In the genomic region with DNA sequence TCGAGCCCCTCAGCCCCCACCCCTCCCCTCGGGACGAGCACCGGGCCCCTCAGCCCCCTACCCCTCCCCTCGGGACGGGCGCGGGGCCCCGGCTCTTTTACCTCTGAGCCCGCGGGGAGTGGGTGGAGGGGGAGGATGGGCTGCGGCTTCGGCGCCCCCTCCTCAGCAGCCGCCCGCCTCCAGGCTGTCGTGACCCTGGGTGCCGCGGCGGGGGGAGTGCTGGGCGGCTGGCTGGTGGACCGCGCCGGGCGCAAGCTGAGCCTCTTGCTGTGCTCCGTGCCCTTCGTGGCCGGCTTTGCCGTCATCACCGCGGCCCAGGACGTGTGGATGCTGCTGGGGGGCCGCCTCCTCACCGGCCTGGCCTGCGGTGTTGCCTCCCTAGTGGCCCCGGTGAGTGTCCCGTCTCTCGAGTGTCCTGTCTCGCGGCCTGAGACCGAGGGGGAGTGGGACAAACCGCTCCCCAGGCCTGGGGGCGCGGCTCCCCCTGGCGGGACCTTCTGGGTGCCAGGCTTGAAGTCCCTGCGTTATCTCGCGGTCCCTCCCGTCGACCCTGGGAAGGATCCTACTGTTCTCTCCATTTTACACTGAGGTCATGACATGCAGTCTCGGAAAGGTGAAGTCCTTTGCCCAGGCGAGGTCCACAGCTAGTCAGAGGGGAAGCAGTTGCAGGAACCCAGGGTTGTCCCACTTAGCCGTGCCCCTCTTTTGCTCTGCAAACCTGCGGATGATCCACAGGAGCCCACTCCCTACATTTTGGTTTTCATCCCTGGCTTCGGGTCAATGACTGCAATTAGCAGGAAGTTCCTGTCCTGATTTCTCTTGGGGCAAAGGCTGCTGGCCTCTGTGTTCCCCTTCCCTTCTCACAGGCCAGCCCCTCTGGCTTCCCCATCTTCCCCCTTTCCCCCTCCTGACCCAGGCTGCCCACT, we compare ENCODE assay signal across 8 cellular contexts. TPM values are rescaled to one million over a fixed set of nuclear protein-coding genes. Genes with fewer than 3 reads are reported as not detected.
DNase-seq lines count a peak whose midpoint lies in the region; ATAC-seq, FAIRE-seq and TF ChIP-seq lines count a peak whose summit lies in the region.

No MANE protein-coding gene starts in this region.

- H3K9me3 Mint-ChIP-seq in stimulated activated memory B cell treated with anti-CD40 and anti-IgM and Interleukin-4, amounts not matched to agents 10 μg/mL and 1 μg/mL and 100 μg/mL, for 72 hours = no peaks in the 10 kb centered on the region

- no peak for FAIRE-seq in A549 (lab: Jason Lieb, UNC)

- intact Hi-C loops in left colon (cut with DNase I, micrococcal nuclease) = no loop called here

- ATAC-seq in A549 (peak; percentile 22 to 44), left colon (peak; percentile 14)
- ATAC-seq in stimulated activated memory B cell treated with anti-CD40 and anti-IgM and Interleukin-4, amounts not matched to agents 10 μg/mL and 1 μg/mL and 100 μg/mL, for 72 hours = peak; percentile 1

- H3K9me3 ChIP-seq in A549 = no peaks in the 10 kb centered on the region
- no peaks in the 10 kb centered on the region for H3K9me3 ChIP-seq in SJSA1 (replicated peaks)

- peak overlapping the region; percentile 85 for H3K4me3 Mint-ChIP-seq in stimulated activated memory B cell treated with anti-CD40 and anti-IgM and Interleukin-4, amounts not matched to agents 10 μg/mL and 1 μg/mL and 100 μg/mL, for 72 hours

- WGBS in A549 (ENCODE audit: missing lambda C conversion rate) = 61% methylated on average over 5 of the region's 55 CpGs

- no peak for TF ChIP-seq EP300 in A549 (IDR thresholded peaks at IDR 0.05)

- peaks cover 4% of the 10 kb centered on the region for H3K36me3 Mint-ChIP-seq in stimulated activated memory B cell treated with anti-CD40 and anti-IgM and Interleukin-4, amounts not matched to agents 10 μg/mL and 1 μg/mL and 100 μg/mL, for 72 hours

- peak overlapping the region; percentile 90 for H3K4me3 ChIP-seq in A549
- H3K4me3 ChIP-seq in SJSA1 = peak overlapping the region; percentile 93
- H3K4me3 ChIP-seq in cardiac fibroblast (replicated peaks in 1 of 2; ENCODE audit: low read depth in 2 of 2, low read length in 2 of 2) = peak overlapping the region; percentile 56 to 61

- no peaks in the 10 kb centered on the region for H3K27me3 ChIP-seq in SJSA1 (replicated peaks)

- DNase-seq in A549 (ENCODE audit: low read depth in 1 of 2, low spot score in 1 of 2) (peak; percentile 60 to 63), GM13976 (ENCODE audit: low spot score) (peak; percentile 57), SJSA1 (ENCODE audit: low read depth in 1 of 2, low spot score in 2 of 2) (peak; percentile 63 to 69), cardiac fibroblast (ENCODE audit: low read depth in 2 of 2) (peak; percentile 16 to 27), left colon (peak in 1 of 2 donors; percentile 71), cortex of kidney (lab: John Stamatoyannopoulos, UW) (no peak), NCI-H1436 (lab: John Stamatoyannopoulos, UW) (no peak)

- no peaks in the 10 kb centered on the region for H3K27me3 Mint-ChIP-seq in stimulated activated memory B cell treated with anti-CD40 and anti-IgM and Interleukin-4, amounts not matched to agents 10 μg/mL and 1 μg/mL and 100 μg/mL, for 72 hours

- H3K36me3 ChIP-seq in SJSA1 = peaks cover 15% of the 10 kb centered on the region

- peak overlapping the region; percentile 61 for H3K27ac Mint-ChIP-seq in stimulated activated memory B cell treated with anti-CD40 and anti-IgM and Interleukin-4, amounts not matched to agents 10 μg/mL and 1 μg/mL and 100 μg/mL, for 72 hours

- H3K4me1 Mint-ChIP-seq in stimulated activated memory B cell treated with anti-CD40 and anti-IgM and Interleukin-4, amounts not matched to agents 10 μg/mL and 1 μg/mL and 100 μg/mL, for 72 hours = peaks cover 10% of the 10 kb centered on the region

- peak; percentile 83 to 88 for TF ChIP-seq RAD21 in A549 (conservative IDR thresholded peaks at IDR 0.05 in 1 of 2, IDR thresholded peaks at IDR 0.05 in 1 of 2)

- peak; percentile 71 for TF ChIP-seq CTCF in A549 (IDR thresholded peaks at IDR 0.05)
- peak; percentile 40 for TF ChIP-seq CTCF in GM13976 (IDR thresholded peaks at IDR 0.05; ENCODE audit: borderline replicate concordance, control extremely low read depth, extremely low read depth, insufficient read depth, missing control alignments)
- peak; percentile 40 for TF ChIP-seq CTCF in cardiac fibroblast (IDR thresholded peaks at IDR 0.05; ENCODE audit: low read depth, low read length)

- in situ Hi-C loops in GM13976 (cut with MboI; ENCODE audit: low sequenced_read_pairs, unreplicated experiment) = no loop called here

- H3K4me1 ChIP-seq in A549 (peaks cover 6% of the 10 kb centered on the region; the same call in 1 of the 3 replicates), SJSA1 (replicated peaks) (peaks cover 15% of the 10 kb centered on the region)

- no peak for TF ChIP-seq POLR2A in A549 (IDR thresholded peaks at IDR 0.05; ENCODE audit: low read length)

- POLR2A ChIA-PET in A549 (lab: Yijun Ruan, JAX) = interaction anchor here (0.6 to 2.2 kb wide), 9 partner anchors 10 to 801 kb away, joined by 3 to 25 read pairs (median 4); a partner anchor contains a TSS

- H3K27ac ChIP-seq in A549 = peak overlapping the region; percentile 80 to 90
- H3K27ac ChIP-seq in SJSA1 = peak overlapping the region; percentile 62

- H3K4me2 ChIP-seq in A549 = peak overlapping the region; percentile 98

- CTCF ChIA-PET in A549 (lab: Yijun Ruan, JAX) = interaction anchor here (0.6 to 6.6 kb wide), 38 partner anchors 9 to 471 kb away, joined by 3 to 33 read pairs (median 4); no protein-coding TSS in a partner anchor

TF ChIP-seq in A549, 52 proteins besides CTCF, POLR2A, EP300 and RAD21:
- TF ChIP-seq SMC3 (IDR thresholded peaks at IDR 0.05) = peak; percentile 89
- TF ChIP-seq, protein P1, sequence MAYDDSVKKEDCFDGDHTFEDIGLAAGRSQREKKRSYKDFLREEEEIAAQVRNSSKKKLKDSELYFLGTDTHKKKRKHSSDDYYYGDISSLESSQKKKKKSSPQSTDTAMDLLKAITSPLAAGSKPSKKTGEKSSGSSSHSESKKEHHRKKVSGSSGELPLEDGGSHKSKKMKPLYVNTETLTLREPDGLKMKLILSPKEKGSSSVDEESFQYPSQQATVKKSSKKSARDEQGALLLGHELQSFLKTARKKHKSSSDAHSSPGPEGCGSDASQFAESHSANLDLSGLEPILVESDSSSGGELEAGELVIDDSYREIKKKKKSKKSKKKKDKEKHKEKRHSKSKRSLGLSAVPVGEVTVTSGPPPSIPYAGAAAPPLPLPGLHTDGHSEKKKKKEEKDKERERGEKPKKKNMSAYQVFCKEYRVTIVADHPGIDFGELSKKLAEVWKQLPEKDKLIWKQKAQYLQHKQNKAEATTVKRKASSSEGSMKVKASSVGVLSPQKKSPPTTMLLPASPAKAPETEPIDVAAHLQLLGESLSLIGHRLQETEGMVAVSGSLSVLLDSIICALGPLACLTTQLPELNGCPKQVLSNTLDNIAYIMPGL (CRISPR knock-in tag; IDR thresholded peaks at IDR 0.05; ENCODE audit: borderline replicate concordance) = no peak
- TF ChIP-seq CHD2 (IDR thresholded peaks at IDR 0.05; ENCODE audit: low read length, partially characterized antibody) = no peak
- TF ChIP-seq, protein P2, sequence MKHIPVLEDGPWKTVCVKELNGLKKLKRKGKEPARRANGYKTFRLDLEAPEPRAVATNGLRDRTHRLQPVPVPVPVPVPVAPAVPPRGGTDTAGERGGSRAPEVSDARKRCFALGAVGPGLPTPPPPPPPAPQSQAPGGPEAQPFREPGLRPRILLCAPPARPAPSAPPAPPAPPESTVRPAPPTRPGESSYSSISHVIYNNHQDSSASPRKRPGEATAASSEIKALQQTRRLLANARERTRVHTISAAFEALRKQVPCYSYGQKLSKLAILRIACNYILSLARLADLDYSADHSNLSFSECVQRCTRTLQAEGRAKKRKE (CRISPR knock-in tag; IDR thresholded peaks at IDR 0.05; ENCODE audit: low read depth) = no peak
TF ChIP-seq in A549: peak in this region for 1.

RNA-seq across cellular contexts. Expression of a gene that starts 1.0 kb away (rescaled TPM):
- polyA plus RNA-seq in A549 (2011; rRNA removed) (7.3 and 8.3 TPM in 2 replicates), A549 (2017; fragmentation: RNase III; extraction: RNeasy Plus Mini Kit Qiagen cat#74134 plus additional on column Dnase treatment) (16.0 to 16.3 TPM (median 16.3 TPM) in 3 replicates)
- polyA plus RNA-seq in A549 (2012; cell fraction: cytosol; rRNA removed) = 14.2 and 24.1 TPM in 2 replicates
- polyA plus RNA-seq in A549 (2012; cell fraction: nucleus; rRNA removed) = 37.4 and 58.1 TPM in 2 replicates
- polyA minus RNA-seq in A549 (2011; rRNA and poly(A)+ RNA removed) = 9.9 and 10.5 TPM in 2 replicates
- total RNA-seq in SJSA1 (2014; rRNA removed; shearing (Covaris generic)) = 17.4 and 35.2 TPM in 2 replicates
- total RNA-seq in left colon = 10 to 100 TPM; 18.1 to 28.6 TPM

RNA-seq across cellular contexts. Expression of a gene that starts 26.2 kb away (rescaled TPM):
- polyA plus RNA-seq in A549 (2011; rRNA removed) (5.7 and 7.4 TPM in 2 replicates), A549 (2017; fragmentation: RNase III; extraction: RNeasy Plus Mini Kit Qiagen cat#74134 plus additional on column Dnase treatment) (4.9 to 5.5 TPM (median 5.1 TPM) in 3 replicates)
- polyA plus RNA-seq in A549 (2012; cell fraction: cytosol; rRNA removed) = 2.5 and 2.7 TPM in 2 replicates
- polyA plus RNA-seq in A549 (2012; cell fraction: nucleus; rRNA removed) = 3.5 and 4.7 TPM in 2 replicates
- 21.3 and 26.9 TPM in 2 replicates for polyA minus RNA-seq in A549 (2011; rRNA and poly(A)+ RNA removed)
- 7.1 and 7.6 TPM in 2 replicates for total RNA-seq in SJSA1 (2014; rRNA removed; shearing (Covaris generic))
- total RNA-seq in left colon = 1 to 10 TPM; 5.5 to 6.8 TPM

RNA-seq across cellular contexts. Expression of a gene that starts 53.2 kb away (rescaled TPM):
- polyA plus RNA-seq in A549 (2011; rRNA removed) = 1,891 and 2,198 TPM in 2 replicates
- 2,114 and 2,323 TPM in 2 replicates for polyA plus RNA-seq in A549 (2012; cell fraction: cytosol; rRNA removed)
- 721 and 1,502 TPM in 2 replicates for polyA plus RNA-seq in A549 (2012; cell fraction: nucleus; rRNA removed)
- polyA plus RNA-seq in A549 (2017; fragmentation: RNase III; extraction: RNeasy Plus Mini Kit Qiagen cat#74134 plus additional on column Dnase treatment) = 2,384 to 2,622 TPM (median 2,519 TPM) in 3 replicates
- polyA minus RNA-seq in A549 (2011; rRNA and poly(A)+ RNA removed) = 616 and 1,237 TPM in 2 replicates
- 1,639 and 1,700 TPM in 2 replicates for total RNA-seq in SJSA1 (2014; rRNA removed; shearing (Covaris generic))
- 100 to 1,000 TPM; 837 to 857 TPM for total RNA-seq in left colon

RNA-seq across cellular contexts. Expression of a gene that starts 53.3 kb away (rescaled TPM):
- polyA plus RNA-seq in A549 (2011; rRNA removed) (5.1 and 6.4 TPM in 2 replicates), A549 (2017; fragmentation: RNase III; extraction: RNeasy Plus Mini Kit Qiagen cat#74134 plus additional on column Dnase treatment) (9.2 to 10.5 TPM (median 10.0 TPM) in 3 replicates)
- polyA plus RNA-seq in A549 (2012; cell fraction: cytosol; rRNA removed) = 7.6 and 9.1 TPM in 2 replicates
- polyA plus RNA-seq in A549 (2012; cell fraction: nucleus; rRNA removed) = 31.8 and 46.4 TPM in 2 replicates
- 5.7 and 8.9 TPM in 2 replicates for polyA minus RNA-seq in A549 (2011; rRNA and poly(A)+ RNA removed)
- 5.3 and 6.9 TPM in 2 replicates for total RNA-seq in SJSA1 (2014; rRNA removed; shearing (Covaris generic))
- 10 to 100 TPM; 13.9 to 20.6 TPM for total RNA-seq in left colon

Comparison
In these comparisons a context has a peak if more than half of its experiments do, and no peak if none do; other contexts are left out.
1. DNase-seq: peak in A549 (2 of 2), GM13976 (single experiment), SJSA1 (2 of 2) and cardiac fibroblast (2 of 2); none in cortex of kidney (single experiment) and NCI-H1436 (single experiment).
2. Peak in every context shown above with its lines, with median percentiles within 50 percentile points of each other: ATAC-seq, H3K4me3 ChIP-seq and CTCF ChIP-seq.